8 cellular contexts compared by ENCODE assay signal in the genomic region with DNA sequence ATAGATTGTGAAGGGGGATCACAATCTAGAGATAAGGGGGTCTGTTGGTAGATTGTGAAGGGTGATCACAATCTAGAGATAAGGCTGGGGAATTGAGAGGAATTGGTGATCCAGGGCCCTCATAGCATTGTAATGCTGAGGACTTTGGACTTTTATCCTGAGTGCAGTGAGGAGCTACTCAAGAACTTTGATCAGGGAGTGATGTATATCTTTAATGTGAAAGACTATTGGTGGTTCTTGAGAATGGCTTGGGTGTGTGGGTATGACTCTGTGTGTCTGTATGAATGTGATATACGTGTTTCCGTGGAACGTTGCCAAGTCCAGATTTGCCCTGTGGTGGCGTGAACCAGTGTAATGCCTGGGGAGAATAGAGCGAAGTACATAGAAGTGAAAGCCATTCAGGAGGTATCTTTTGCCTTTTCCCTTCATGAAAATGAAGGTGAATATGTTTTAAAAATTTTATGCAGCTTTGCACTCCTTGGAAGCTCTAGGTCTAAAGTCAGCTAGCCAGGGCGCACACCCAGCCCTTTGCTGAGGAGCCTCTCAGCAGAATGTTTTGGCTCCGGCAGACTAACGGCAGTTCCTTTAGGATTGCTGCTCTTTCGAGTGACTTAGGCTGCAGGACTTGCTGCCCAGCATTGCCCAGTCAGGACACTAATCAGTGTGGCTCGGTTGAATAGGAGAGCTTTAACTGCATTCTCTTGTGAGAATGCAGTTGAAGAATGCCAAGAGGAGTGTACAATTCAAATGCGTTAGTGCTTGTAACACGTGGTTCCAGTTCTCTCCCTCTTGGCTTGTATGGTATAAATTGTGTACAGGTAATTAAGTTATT. TPM values are rescaled to one million over a fixed set of nuclear protein-coding genes. Genes with fewer than 3 reads are reported as not detected.
DNase-seq lines count a peak whose midpoint lies in the region; ATAC-seq, FAIRE-seq and TF ChIP-seq lines count a peak whose summit lies in the region.

No MANE protein-coding gene starts in this region.

- dilution Hi-C loops in endothelial cell of umbilical vein (cut with MboI; ENCODE audit: extremely low pct_ligation_motif_present, low sequenced_read_pairs) = no loop called here

- peak overlapping the region; percentile 41 for H3K4me2 ChIP-seq in endothelial cell of umbilical vein (ENCODE audit: insufficient read depth, low read length)

- H3K4me1 Mint-ChIP-seq in CD8-positive, alpha-beta T cell (ENCODE audit: low read depth) = peaks cover 81% of the 10 kb centered on the region

- intact Hi-C loops in CD8-positive, alpha-beta T cell (cut with DNase I, micrococcal nuclease) = loop anchor here (1.0 to 5.0 kb wide), 5 partner anchors 7 to 814 kb away; partner anchors contain the start of gene BTBD9 (in 1 of the 2)
- intact Hi-C loops in Panc1 (cut with micrococcal nuclease; ENCODE audit: unreplicated experiment) = no loop called here
- intact Hi-C loops in endothelial cell of umbilical vein (cut with micrococcal nuclease) = no loop called here
- intact Hi-C loops in psoas muscle (cut with DNase I) = loop anchor here in 1 of 2 donors (5.0 kb wide), 1 partner anchor 39 kb away; no protein-coding TSS in a partner anchor

- no peaks in the 10 kb centered on the region for H3K9me3 ChIP-seq in CD8-positive, alpha-beta T cell (ENCODE audit: low read length)
- H3K9me3 ChIP-seq in Panc1 (ENCODE audit: control insufficient read depth, insufficient read depth, low read depth, low read length) (no peaks in the 10 kb centered on the region), endothelial cell of umbilical vein (replicated peaks; ENCODE audit: control insufficient read depth, insufficient read depth, low read length) (no peaks in the 10 kb centered on the region), psoas muscle (no peaks in the 10 kb centered on the region)

- H3K9me1 ChIP-seq in endothelial cell of umbilical vein (replicated peaks; ENCODE audit: control insufficient read depth, extremely low read depth, insufficient read depth, low read length) = no peaks in the 10 kb centered on the region

- no peak overlapping the region for H3K4me3 Mint-ChIP-seq in CD8-positive, alpha-beta T cell

- peaks cover 15% of the 10 kb centered on the region for H4K20me1 ChIP-seq in endothelial cell of umbilical vein (replicated peaks; ENCODE audit: control insufficient read depth, extremely low read depth, insufficient read depth, low read length)

- H3K9me3 Mint-ChIP-seq in CD8-positive, alpha-beta T cell = no peaks in the 10 kb centered on the region

- H3K27ac Mint-ChIP-seq in CD8-positive, alpha-beta T cell = peak overlapping the region; percentile 45

- BruUV-seq in Panc1 (replicated peaks; lab: Mats Ljungman, UMichigan) = no TSS peak
- no TSS peak for BruUV-seq in endothelial cell of umbilical vein (replicated peaks; lab: Mats Ljungman, UMichigan)

- ATAC-seq in CD8-positive, alpha-beta T cell = no peak
- ATAC-seq in Panc1 = no peak
- ATAC-seq in psoas muscle = no peak
- no peak for ATAC-seq in GM18505 (IDR thresholded peaks at IDR 0.05; ENCODE audit: unreplicated experiment)

- H3K27me3 Mint-ChIP-seq in CD8-positive, alpha-beta T cell (ENCODE audit: low read depth) = no peaks in the 10 kb centered on the region

- no peak overlapping the region for H2AFZ ChIP-seq in endothelial cell of umbilical vein (ENCODE audit: low read depth, low read length)

- TF ChIP-seq POLR2A in endothelial cell of umbilical vein (IDR thresholded peaks at IDR 0.05; ENCODE audit: low read depth, low read length) (no peak), GM18505 (IDR thresholded peaks at IDR 0.05; ENCODE audit: borderline replicate concordance, extremely low read depth, insufficient read depth, insufficient read length) (no peak)

- peaks cover 14% of the 10 kb centered on the region for H3K36me3 Mint-ChIP-seq in CD8-positive, alpha-beta T cell

- FAIRE-seq in endothelial cell of umbilical vein (lab: Jason Lieb, UNC) = peak; percentile 55

- peaks cover 61% of the 10 kb centered on the region for H3K4me1 ChIP-seq in CD8-positive, alpha-beta T cell (ENCODE audit: insufficient read depth, low read length)
- peaks cover 34% of the 10 kb centered on the region for H3K4me1 ChIP-seq in Panc1 (ENCODE audit: control insufficient read depth, insufficient read depth, low read length)
- peaks cover 35% of the 10 kb centered on the region for H3K4me1 ChIP-seq in endothelial cell of umbilical vein (ENCODE audit: control insufficient read depth, extremely low read depth, insufficient read depth, low read length)
- peaks cover 67% of the 10 kb centered on the region for H3K4me1 ChIP-seq in psoas muscle

- CTCF ChIA-PET in CD8-positive, alpha-beta T cell (lab: Charles Lee) = no interaction called here
- CTCF ChIA-PET in Panc1 (lab: Charles Lee) (interaction anchor here (0.5 kb wide), 1 partner anchor 118 kb away, joined by 8 read pairs; no protein-coding TSS in a partner anchor), endothelial cell of umbilical vein (lab: Charles Lee) (interaction anchor here (1.1 to 1.8 kb wide), 2 partner anchors 22 to 32 kb away, joined by 3 to 8 read pairs; no protein-coding TSS in a partner anchor), GM10248 (lab: Yijun Ruan, JAX) (interaction anchor here (1.1 kb wide), 1 partner anchor 35 kb away, joined by 3 read pairs; no protein-coding TSS in a partner anchor)

- peak in 2 of 7 experiments; percentile 27 to 39 for DNase-seq in CD8-positive, alpha-beta T cell
- DNase-seq in Panc1 (ENCODE audit: low read depth, low spot score) (no peak), endothelial cell of umbilical vein (ENCODE audit: low read depth, low spot score) (peak; percentile 68), psoas muscle (no peak), NAMALWA (ENCODE audit: low spot score) (no peak), GM10248 (ENCODE audit: extremely low spot score) (no peak)
- DNase-seq in effector CD4-positive, alpha-beta T cell = no peak

- H3K9ac ChIP-seq in endothelial cell of umbilical vein (replicated peaks; ENCODE audit: extremely low read depth, insufficient read depth, low read length) = no peak overlapping the region

- TF ChIP-seq CTCF in CD8-positive, alpha-beta T cell (IDR thresholded peaks at IDR 0.05) = no peak
- no peak for TF ChIP-seq CTCF in Panc1 (IDR thresholded peaks at IDR 0.05)
- no peak for TF ChIP-seq CTCF in endothelial cell of umbilical vein (IDR thresholded peaks at IDR 0.05; ENCODE audit: extremely low read depth in 1 of 2, insufficient read depth in 1 of 2, low read depth in 1 of 2, low read length in 2 of 2)
- no peak for TF ChIP-seq CTCF in psoas muscle (IDR thresholded peaks at IDR 0.05)
- no peak for TF ChIP-seq CTCF in GM10248 (IDR thresholded peaks at IDR 0.05; ENCODE audit: control extremely low read depth, extremely low read depth, low read depth, missing control alignments)

- peaks cover 80% of the 10 kb centered on the region for H3K79me2 ChIP-seq in endothelial cell of umbilical vein (ENCODE audit: control insufficient read depth, insufficient read depth, low read length)

- no peaks in the 10 kb centered on the region for H3K36me3 ChIP-seq in CD8-positive, alpha-beta T cell (ENCODE audit: insufficient read depth, low read length)
- peaks cover 5% of the 10 kb centered on the region; the same call in 1 of the 2 replicates for H3K36me3 ChIP-seq in Panc1 (ENCODE audit: control insufficient read depth, insufficient read depth, low read length)
- H3K36me3 ChIP-seq in endothelial cell of umbilical vein (ENCODE audit: control insufficient read depth in 2 of 2, extremely low read depth in 1 of 2, insufficient read depth in 2 of 2, low read length in 2 of 2) = no peaks in the 10 kb centered on the region
- H3K36me3 ChIP-seq in psoas muscle (ENCODE audit: insufficient read depth in 1 of 2, low read depth in 1 of 2) = no peaks in the 10 kb centered on the region

- H3K27me3 ChIP-seq in CD8-positive, alpha-beta T cell (ENCODE audit: insufficient read depth, low read length) = no peaks in the 10 kb centered on the region
- H3K27me3 ChIP-seq in Panc1 (ENCODE audit: control insufficient read depth, insufficient read depth, low read length) (no peaks in the 10 kb centered on the region), endothelial cell of umbilical vein (ENCODE audit: control insufficient read depth in 2 of 2, insufficient read depth in 2 of 2, low read length in 2 of 2) (no peaks in the 10 kb centered on the region), psoas muscle (ENCODE audit: insufficient read depth in 3 of 3, low read length in 2 of 3) (no peaks in the 10 kb centered on the region)

- no peak overlapping the region for H3K27ac ChIP-seq in CD8-positive, alpha-beta T cell (ENCODE audit: low read depth, low read length)
- H3K27ac ChIP-seq in Panc1 (ENCODE audit: low read length) (peak overlapping the region; percentile 68), endothelial cell of umbilical vein (ENCODE audit: insufficient read depth, low read depth, low read length) (no peak overlapping the region), psoas muscle (peak overlapping the region; percentile 99)

- H3K4me3 ChIP-seq in CD8-positive, alpha-beta T cell (ENCODE audit: low read depth, low read length) = no peak overlapping the region
- H3K4me3 ChIP-seq in Panc1 (ENCODE audit: low read depth in 2 of 2, low read length in 2 of 2) (peak overlapping the region; percentile 76 to 84), endothelial cell of umbilical vein (replicated peaks in 1 of 3; ENCODE audit: insufficient read depth in 1 of 3, low read depth in 1 of 3, low read length in 3 of 3) (peak overlapping the region in 1 of 3 experiments; percentile 7), psoas muscle (peak overlapping the region; percentile 87)

- WGBS in psoas muscle, 3 donors = 23 to 28% (median 24%) methylated on average over 12 of the region's 12 CpGs

- in situ Hi-C loops in Panc1 (cut with HindIII; ENCODE audit: low pct_unique_long_range_greater_than_20kb, low sequenced_read_pairs) = no loop called here

- POLR2A ChIA-PET in CD8-positive, alpha-beta T cell (lab: Charles Lee) = interaction anchor here (0.6 kb wide), 2 partner anchors 20 to 108 kb away, joined by 4 read pairs; no protein-coding TSS in a partner anchor
- POLR2A ChIA-PET in Panc1 (lab: Charles Lee) = interaction anchor here (0.7 kb wide), 1 partner anchor 880 kb away, joined by 4 read pairs; no protein-coding TSS in a partner anchor
- POLR2A ChIA-PET in endothelial cell of umbilical vein (lab: Charles Lee) = no interaction called here
- POLR2A ChIA-PET in GM10248 (lab: Yijun Ruan, JAX) = no interaction called here

RNA-seq across cellular contexts. Expression of gene ZFAND3, which starts 3.5 kb away (rescaled TPM):
- 10 to 100 TPM; 28.4 to 29.9 TPM for total RNA-seq in CD8-positive, alpha-beta T cell
- 95.9 TPM for total RNA-seq in Panc1 (2021; ENCODE audit: unreplicated experiment)
- 86.1 TPM for polyA plus RNA-seq in Panc1 (2012; ENCODE audit: insufficient read length)
- 54.2 and 55.3 TPM in 2 replicates for total RNA-seq in endothelial cell of umbilical vein
- 11.7 and 15.4 TPM in 2 replicates for polyA plus RNA-seq in endothelial cell of umbilical vein
- polyA plus RNA-seq in endothelial cell of umbilical vein (2011; cell fraction: cytosol; rRNA removed) = 17.6 and 18.8 TPM in 2 replicates
- 15.9 and 18.1 TPM in 2 replicates for polyA plus RNA-seq in endothelial cell of umbilical vein (2011; cell fraction: nucleus; rRNA removed)
- polyA plus RNA-seq in endothelial cell of umbilical vein (2012) = 84.4 and 99.2 TPM in 2 replicates
- polyA minus RNA-seq in endothelial cell of umbilical vein = 24.5 and 38.3 TPM in 2 replicates
- 12.1 TPM for polyA minus RNA-seq in endothelial cell of umbilical vein (2011; cell fraction: cytosol; rRNA and poly(A)+ RNA removed)
- 35.7 and 36.5 TPM in 2 replicates for polyA minus RNA-seq in endothelial cell of umbilical vein (2011; cell fraction: nucleus; rRNA and poly(A)+ RNA removed)
- total RNA-seq in psoas muscle = 100 to 1,000 TPM; 141 to 166 (median 157) TPM
- 10 to 100 TPM; 48.5 to 74.1 (median 58.8) TPM for polyA plus RNA-seq in psoas muscle

Comparison
In these comparisons a context has a peak if more than half of its experiments do, and no peak if none do; other contexts are left out.
1. H3K27ac ChIP-seq: peak in Panc1 (single experiment) and psoas muscle (single experiment); none in CD8-positive, alpha-beta T cell (single experiment) and endothelial cell of umbilical vein (single experiment).
2. POLR2A ChIA-PET loops: an anchor here in CD8-positive, alpha-beta T cell (0.6 kb wide) and Panc1 (0.7 kb wide); none called in endothelial cell of umbilical vein and GM10248.
3. intact Hi-C loops: an anchor here in CD8-positive, alpha-beta T cell (1.0 to 5.0 kb wide); none called in Panc1 and endothelial cell of umbilical vein.